In genomic region chr7:157000047-157000726, GRCh38 we compare ENCODE assay signal across 8 cellular contexts. TPM values are rescaled to one million over a fixed set of nuclear protein-coding genes. Genes with fewer than 3 reads are reported as not detected.
A peak's percentile ranks its signal among the peaks of the same experiment; 100 is the strongest.
DNase-seq lines count a peak whose midpoint lies in the region; ATAC-seq and TF ChIP-seq lines count a peak whose summit lies in the region.

No MANE protein-coding gene starts in this region.

- DNase-seq in dorsolateral prefrontal cortex: no peak
- no peak for DNase-seq in AG08396 (ENCODE audit: low spot score)
- no peak for DNase-seq in stimulated activated CD4-positive, alpha-beta T cell treated with anti-CD3 and anti-CD28 coated beads, Interleukin-15, amount 100 ng/mL, for 24 hours
- DNase-seq in NCI-H82 (lab: John Stamatoyannopoulos, UW): no peak

- H3K4me1 ChIP-seq in neutrophil (ENCODE audit: control insufficient read depth in 1 of 2, insufficient read depth in 1 of 2, low read depth in 1 of 2, low read length in 1 of 2): peaks cover 52 to 67% of the 10 kb centered on the region in 2 experiments

- H3K27ac ChIP-seq in dorsolateral prefrontal cortex: no peak overlapping the region
- peak overlapping the region; percentile 54 for H3K27ac ChIP-seq in neutrophil

- TF ChIP-seq RAD21 in Ishikawa (IDR thresholded peaks at IDR 0.05; ENCODE audit: low read depth): no peak

- H3K36me3 ChIP-seq in neutrophil: no peaks in the 10 kb centered on the region

- ATAC-seq in GM18867 (IDR thresholded peaks at IDR 0.05; ENCODE audit: unreplicated experiment) (peak; percentile 37), GM21390 (IDR thresholded peaks at IDR 0.05; ENCODE audit: unreplicated experiment) (no peak)

- TF ChIP-seq EP300 in Ishikawa (IDR thresholded peaks at IDR 0.05; ENCODE audit: borderline replicate concordance): no peak

- no peak for TF ChIP-seq CTCF in dorsolateral prefrontal cortex (IDR thresholded peaks at IDR 0.05 in 54 of 56, conservative IDR thresholded peaks at IDR 0.05 in 2 of 56; ENCODE audit: low read depth in 1 of 56, partially characterized antibody in 56 of 56)
- no peak for TF ChIP-seq CTCF in neutrophil (IDR thresholded peaks at IDR 0.05)

- H3K4me3 ChIP-seq in dorsolateral prefrontal cortex: peak overlapping the region in 53 of 59 donors; percentile 1 to 60 (median 36)
- H3K4me3 ChIP-seq in neutrophil (ENCODE audit: low read depth in 1 of 2, low read length in 1 of 2): peak overlapping the region; percentile 56 to 70

- no peaks in the 10 kb centered on the region for H3K9me3 ChIP-seq in neutrophil

- intact Hi-C loops in dorsolateral prefrontal cortex (cut with DNase I): no loop called here

- H3K27me3 ChIP-seq in dorsolateral prefrontal cortex (peaks cover 21 to 98% (median 76%) of the 10 kb centered on the region in 45 donors), neutrophil (peaks cover 70% of the 10 kb centered on the region)

TF ChIP-seq in Ishikawa, 13 proteins besides CTCF, POLR2A, EP300 and RAD21:
- TF ChIP-seq MAX (IDR thresholded peaks at IDR 0.05) (peak; percentile 43), TAF1 (IDR thresholded peaks at IDR 0.05; ENCODE audit: low read depth) (0 out of 2 replicates have a peak, but pooled peaks have one; percentile 17), EGR1 (IDR thresholded peaks at IDR 0.05) (peak; percentile 42; the same call in 1 of the 2 replicates), ZBTB7A (IDR thresholded peaks at IDR 0.05; ENCODE audit: low read depth) (peak; percentile 61), CEBPB (IDR thresholded peaks at IDR 0.05) (no peak)

RNA-seq across cellular contexts. Expression of gene MNX1, which starts 10.3 kb away (rescaled TPM):
- not detected for total RNA-seq in dorsolateral prefrontal cortex

RNA-seq across cellular contexts. Expression of gene NOM1, which starts 50.7 kb away (rescaled TPM):
- total RNA-seq in dorsolateral prefrontal cortex: 10 to 100 TPM; 14.2 to 36.0 (median 24.9) TPM
